In the genomic region with DNA sequence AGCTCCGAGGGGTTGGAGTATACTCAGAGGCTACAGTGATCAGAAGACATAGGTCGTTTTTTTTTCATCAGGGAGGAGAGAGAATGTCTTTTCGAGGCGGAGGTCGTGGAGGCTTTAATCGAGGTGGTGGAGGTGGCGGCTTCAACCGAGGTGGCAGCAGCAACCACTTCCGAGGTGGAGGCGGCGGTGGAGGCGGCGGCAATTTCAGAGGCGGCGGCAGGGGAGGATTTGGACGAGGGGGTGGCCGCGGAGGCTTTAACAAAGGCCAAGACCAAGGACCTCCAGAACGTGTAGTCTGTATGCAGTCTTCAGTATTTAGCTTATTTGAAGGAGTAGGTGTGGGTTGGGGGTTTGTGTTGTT, we compare ENCODE assay signal across 8 cellular contexts. TPM values are rescaled to one million over a fixed set of nuclear protein-coding genes. Genes with fewer than 3 reads are reported as not detected.
A peak's percentile ranks its signal among the peaks of the same experiment; 100 is the strongest.
DNase-seq lines count a peak whose midpoint lies in the region; ATAC-seq and TF ChIP-seq lines count a peak whose summit lies in the region.

No MANE protein-coding gene starts in this region.

- DNase-seq in GM12864 (ENCODE audit: low read depth) (no peak), T-helper 9 cell (peak; percentile 35), mammary epithelial cell (peak; percentile 9), foreskin melanocyte (no peak)
- DNase-seq in stimulated activated CD8-positive, alpha-beta memory T cell treated with anti-CD3 and anti-CD28 coated beads, Interleukin-4, amount 100 ng/mL, for 24 hours (ENCODE audit: low read depth), result peak; percentile 19

- peak overlapping the region; percentile 100 for H3K4me3 ChIP-seq in GM12864 (ENCODE audit: low read depth, low read length)
- H3K4me3 ChIP-seq in mammary epithelial cell (replicated peaks in 1 of 3; ENCODE audit: insufficient read depth in 1 of 3, low read depth in 2 of 3, low read length in 3 of 3), result peak overlapping the region; percentile 72 to 87 (median 82)
- H3K4me3 ChIP-seq in mesodermal cell (ENCODE audit: extremely low read depth, insufficient read depth, low read length, poor library complexity, severe bottlenecking), result peak overlapping the region; percentile 80

- no peaks in the 10 kb centered on the region for H3K4me1 ChIP-seq in mammary epithelial cell (ENCODE audit: insufficient read depth, low read length)
- no peaks in the 10 kb centered on the region for H3K4me1 ChIP-seq in mesodermal cell (ENCODE audit: control insufficient read depth, insufficient read depth, low read length, poor library complexity, severe bottlenecking)

- H3K9me3 ChIP-seq in mammary epithelial cell (replicated peaks; ENCODE audit: insufficient read depth, low read length) (no peaks in the 10 kb centered on the region), mesodermal cell (ENCODE audit: control insufficient read depth, low read length) (no peaks in the 10 kb centered on the region)

- peak overlapping the region; percentile 96 for H2AFZ ChIP-seq in mammary epithelial cell (ENCODE audit: low read depth, low read length)

- H3K36me3 ChIP-seq in mammary epithelial cell (ENCODE audit: insufficient read depth, low read length), result peaks cover 12% of the 10 kb centered on the region
- H3K36me3 ChIP-seq in mesodermal cell (ENCODE audit: control insufficient read depth, insufficient read depth, low read length), result peaks cover 40% of the 10 kb centered on the region

- H3K79me2 ChIP-seq in mammary epithelial cell (ENCODE audit: insufficient read depth, low read length), result peaks cover 54% of the 10 kb centered on the region

- BruUV-seq in mammary epithelial cell (replicated peaks; lab: Mats Ljungman, UMichigan), result no TSS peak

- peak overlapping the region; percentile 84 for H3K9ac ChIP-seq in mammary epithelial cell (ENCODE audit: insufficient read depth, low read length)

- no peak for ATAC-seq in GM21515 (IDR thresholded peaks at IDR 0.05; ENCODE audit: unreplicated experiment)
- no peak for ATAC-seq in HG03159 (IDR thresholded peaks at IDR 0.05; ENCODE audit: unreplicated experiment)

- peak overlapping the region; percentile 87 for H3K27ac ChIP-seq in mammary epithelial cell (ENCODE audit: insufficient read depth, low read depth, low read length)
- H3K27ac ChIP-seq in mesodermal cell (ENCODE audit: low read depth, low read length, severe bottlenecking), result peak overlapping the region; percentile 90

- in situ Hi-C loops in mammary epithelial cell (cut with MboI; ENCODE audit: low sequenced_read_pairs in 2 of 2), result loop anchor here (5.0 to 10.0 kb wide), 3 partner anchors 159 to 391 kb away; no protein-coding TSS in a partner anchor

- dilution Hi-C loops in mammary epithelial cell (cut with HindIII; ENCODE audit: low sequenced_read_pairs), result no loop called here

- no peaks in the 10 kb centered on the region for H4K20me1 ChIP-seq in mammary epithelial cell (ENCODE audit: insufficient read depth, low read length)

- H3K4me2 ChIP-seq in mammary epithelial cell (ENCODE audit: insufficient read depth, low read depth, low read length), result peak overlapping the region; percentile 74

- intact Hi-C loops in mammary epithelial cell (cut with micrococcal nuclease), result loop anchor here (5.0 to 10.0 kb wide), 4 partner anchors 114 to 394 kb away; partner anchors contain the start of genes CASP6 and MCUB

- no peaks in the 10 kb centered on the region for H3K27me3 ChIP-seq in mammary epithelial cell (ENCODE audit: insufficient read depth, low read length)

- WGBS in mammary epithelial cell (ENCODE audit: low coverage, missing lambda C conversion rate), result 5% methylated on average over 7 of the region's 19 CpGs
- 0 to 4% methylated on average over 4 to 19 of the region's 19 CpGs for WGBS in mesodermal cell (ENCODE audit: insufficient coverage in 2 of 2), 2 experiments

- CTCF ChIA-PET in mammary epithelial cell (lab: Charles Lee; ENCODE audit: low non-redundant PET), result no interaction called here

- TF ChIP-seq CTCF in GM12864 (IDR thresholded peaks at IDR 0.05; ENCODE audit: low read depth, low read length, missing control alignments), result no peak
- TF ChIP-seq CTCF in mammary epithelial cell (conservative IDR thresholded peaks at IDR 0.05 in 1 of 2, IDR thresholded peaks at IDR 0.05 in 1 of 2; ENCODE audit: extremely low read depth in 1 of 2, insufficient read depth in 1 of 2, low read depth in 1 of 2, low read length in 2 of 2), result no peak

RNA-seq across cellular contexts. Expression of gene GAR1, which starts 0.5 kb away (rescaled TPM):
- 10 to 100 TPM in 1 of 2 donors, 1 to 10 TPM in 1; 3.3 to 22.7 TPM for total RNA-seq in mammary epithelial cell
- 12.2 TPM for polyA plus RNA-seq in mammary epithelial cell
- 5.1 TPM for polyA minus RNA-seq in mammary epithelial cell
- polyA plus RNA-seq in mesodermal cell (2013, experiment 1 of 2), result 23.0 TPM
- polyA plus RNA-seq in mesodermal cell (2013, experiment 2 of 2), result 25.3 TPM

RNA-seq across cellular contexts. Expression of gene RRH, which starts 11.7 kb away (rescaled TPM):
- under 1 TPM in 1 of 2 donors, not detected in 1; 0.33 TPM for total RNA-seq in mammary epithelial cell
- polyA plus RNA-seq in mammary epithelial cell, result 0.07 TPM
- polyA minus RNA-seq in mammary epithelial cell, result not detected
- polyA plus RNA-seq in mesodermal cell (2013, experiment 1 of 2), result not detected
- polyA plus RNA-seq in mesodermal cell (2013, experiment 2 of 2), result not detected

RNA-seq across cellular contexts. Expression of gene CFI, which starts 14.3 kb away (rescaled TPM):
- total RNA-seq in mammary epithelial cell, result 10 to 100 TPM in 1 of 2 donors, 1 to 10 TPM in 1; 5.3 to 21.5 TPM
- 0.26 TPM for polyA plus RNA-seq in mammary epithelial cell
- not detected for polyA minus RNA-seq in mammary epithelial cell
- polyA plus RNA-seq in mesodermal cell (2013, experiment 1 of 2), result not detected
- polyA plus RNA-seq in mesodermal cell (2013, experiment 2 of 2), result not detected

RNA-seq across cellular contexts. Expression of gene LRIT3, which starts 31.8 kb away (rescaled TPM):
- under 1 TPM in 1 of 2 donors, not detected in 1; 0.17 TPM for total RNA-seq in mammary epithelial cell
- polyA plus RNA-seq in mammary epithelial cell, result 0.01 TPM
- polyA minus RNA-seq in mammary epithelial cell, result not detected
- polyA plus RNA-seq in mesodermal cell (2013, experiment 1 of 2), result 0.11 TPM
- 0.10 TPM for polyA plus RNA-seq in mesodermal cell (2013, experiment 2 of 2)

Comparison
In these comparisons a context has a peak if more than half of its experiments do, and no peak if none do; other contexts are left out.
1. DNase-seq: peak in T-helper 9 cell (single experiment), mammary epithelial cell (single experiment) and stimulated activated CD8-positive, alpha-beta memory T cell treated with anti-CD3 and anti-CD28 coated beads, Interleukin-4, amount 100 ng/mL, for 24 hours (single experiment); none in GM12864 (single experiment) and foreskin melanocyte (single experiment).
2. Peak in every context shown above with its lines, with median percentiles within 50 percentile points of each other: H3K4me3 ChIP-seq.